ENCODE assay signal across 23 cellular contexts in the genomic region with DNA sequence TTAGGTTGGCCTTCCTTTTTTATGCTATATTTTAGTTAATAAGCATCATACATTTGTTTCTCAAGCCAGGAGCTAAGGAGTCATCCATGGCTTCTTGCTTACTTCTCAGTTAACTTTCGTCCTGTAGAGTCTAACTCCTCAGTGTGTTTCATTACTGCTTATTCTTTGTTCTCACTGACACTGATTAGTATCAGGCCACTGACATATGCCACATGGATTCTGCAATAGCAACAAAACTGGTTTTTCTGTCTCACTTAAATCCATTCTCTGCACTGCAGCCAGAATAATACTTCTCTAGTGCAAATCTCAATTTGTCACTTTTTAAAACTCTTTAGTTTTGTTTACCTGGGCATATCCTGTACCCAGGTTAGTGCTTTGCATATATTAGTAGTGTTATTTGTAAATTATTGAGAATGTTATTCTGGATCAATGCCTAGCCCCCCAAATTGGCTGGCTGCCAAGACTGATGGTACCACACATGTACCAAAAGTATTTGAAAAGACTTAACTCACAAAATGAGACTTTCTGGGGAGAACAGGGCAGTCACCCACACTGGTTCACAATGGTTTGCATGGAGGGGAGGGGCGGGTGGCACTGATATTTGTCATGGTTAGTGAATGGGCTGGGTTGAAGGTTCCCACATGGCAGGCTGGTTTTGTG.
DNase-seq lines count a peak whose midpoint lies in the region; ATAC-seq and TF ChIP-seq lines count a peak whose summit lies in the region.
"Had no signal": no experiment of that assay in that cellular context is flagged by ENCODE, and none has a peak within 500 bp of the region (broad histone marks: within the 10 kb centered on the region; RNA-seq: fewer than 3 reads in every experiment).

No MANE protein-coding gene starts in this region.

- H3K36me3 ChIP-seq in ascending aorta (no peaks in the 10 kb centered on the region), SJCRH30 (no peaks in the 10 kb centered on the region)
- H3K36me3 ChIP-seq: left ventricle myocardium inferior, transverse colon had no signal

- H3K4me1 Mint-ChIP-seq in CD4-positive, alpha-beta T cell (ENCODE audit: low read depth): peaks cover 81% of the 10 kb centered on the region
- H3K4me1 Mint-ChIP-seq in naive B cell: peaks cover 9 to 27% (median 20%) of the 10 kb centered on the region in 3 donors

- no peaks in the 10 kb centered on the region for H3K27me3 Mint-ChIP-seq in CD4-positive, alpha-beta T cell
- H3K27me3 Mint-ChIP-seq in naive B cell: no peaks in the 10 kb centered on the region
- H3K27me3 Mint-ChIP-seq: activated B cell treated with CpG ODN at 0.5 μM for 24 hours had no signal

- H3K4me3 ChIP-seq in ascending aorta (no peak overlapping the region), SJCRH30 (no peak overlapping the region)
- H3K4me3 ChIP-seq: left ventricle myocardium inferior, transverse colon had no signal

- H3K9me3 ChIP-seq in CD4-positive, alpha-beta T cell (ENCODE audit: control insufficient read depth, low read length): peaks cover 13% of the 10 kb centered on the region
- H3K9me3 ChIP-seq in ascending aorta: peaks cover 0 to 8% of the 10 kb centered on the region in 2 donors
- H3K9me3 ChIP-seq in SJCRH30 (replicated peaks): no peaks in the 10 kb centered on the region

- CTCF ChIA-PET in CD4-positive, alpha-beta T cell (lab: Charles Lee): no interaction called here
- CTCF ChIA-PET in GM10248 (lab: Yijun Ruan, JAX): interaction anchor here (0.8 kb wide), 1 partner anchor 14 kb away, joined by 3 read pairs; no protein-coding TSS in a partner anchor

- peak overlapping the region; percentile 2 for H3K27ac Mint-ChIP-seq in CD4-positive, alpha-beta T cell
- peak overlapping the region in 4 of 6 donors; percentile 13 to 68 (median 38) for H3K27ac Mint-ChIP-seq in naive B cell
- H3K27ac Mint-ChIP-seq: activated B cell treated with CpG ODN at 0.5 μM for 24 hours had no signal

- no peak for TF ChIP-seq CTCF in CD4-positive, alpha-beta T cell (IDR thresholded peaks at IDR 0.05)
- TF ChIP-seq CTCF in ascending aorta (IDR thresholded peaks at IDR 0.05) (no peak), GM10248 (IDR thresholded peaks at IDR 0.05; ENCODE audit: control extremely low read depth, extremely low read depth, low read depth, missing control alignments) (no peak)

- peaks cover 10% of the 10 kb centered on the region for H3K9me3 Mint-ChIP-seq in CD4-positive, alpha-beta T cell
- H3K9me3 Mint-ChIP-seq in naive B cell: peaks cover 4 to 30% (median 20%) of the 10 kb centered on the region in 7 donors

- H3K4me1 ChIP-seq in ascending aorta: peaks cover 0 to 3% of the 10 kb centered on the region in 2 donors
- no peaks in the 10 kb centered on the region for H3K4me1 ChIP-seq in SJCRH30
- H3K4me1 ChIP-seq: transverse colon had no signal

- peak; percentile 1 for DNase-seq in NCI-H748 (lab: John Stamatoyannopoulos, UW; ENCODE audit: unreplicated experiment)
- no peak for DNase-seq in NCI-H748 treated with DMSO at 0.1 percent for 48 hours (lab: John Stamatoyannopoulos, UW)
- DNase-seq in CD4-positive, alpha-beta T cell: no peak
- no peak for DNase-seq in ascending aorta (ENCODE audit: low spot score in 2 of 2)
- no peak for DNase-seq in naive B cell
- DNase-seq in SJCRH30: no peak
- no peak for DNase-seq in GM10248 (ENCODE audit: extremely low spot score)
- no peak for DNase-seq in OCI-M2 (lab: John Stamatoyannopoulos, UW; ENCODE audit: unreplicated experiment)
- DNase-seq: activated B cell treated with CpG ODN at 0.5 μM for 24 hours; activated CD4-positive, alpha-beta T cell treated with anti-CD3 and anti-CD28 coated beads, Interleukin-2, amount 50 U/mL, for 1 hour; activated naive CD4-positive, alpha-beta T cell treated with Interleukin-2 at 50 U/mL for 16 hours; activated T-cell treated with anti-CD3 and anti-CD28 coated beads, Interleukin-2, amount 50 U/mL, for 48 hours; CD8-positive, alpha-beta T cell; central memory CD4-positive, alpha-beta T cell; dermis blood vessel endothelial cell; IMR-90; left ventricle myocardium inferior; NCI-H1105 treated with DMSO at 0.1 percent for 48 hours; NCI-H2081 treated with DMSO at 0.1 percent for 48 hours; NCI-H446; nucleus accumbens; PC-3; transverse colon had no signal

- ATAC-seq in CD4-positive, alpha-beta T cell (ENCODE audit: poor library complexity): no peak
- ATAC-seq in naive B cell (ENCODE audit: low read depth in 2 of 2): no peak
- ATAC-seq: CD8-positive, alpha-beta T cell; PC-3 had no signal

- POLR2A ChIA-PET in CD4-positive, alpha-beta T cell (lab: Charles Lee): no interaction called here
- POLR2A ChIA-PET in GM10248 (lab: Yijun Ruan, JAX): no interaction called here

- H3K27ac ChIP-seq in CD4-positive, alpha-beta T cell (ENCODE audit: low read depth, low read length): no peak overlapping the region
- H3K27ac ChIP-seq in ascending aorta (peak overlapping the region; percentile 30 to 58), SJCRH30 (no peak overlapping the region)
- H3K27ac ChIP-seq: left ventricle myocardium inferior, transverse colon had no signal

- intact Hi-C loops in CD4-positive, alpha-beta T cell (cut with DNase I, micrococcal nuclease): no loop called here
- intact Hi-C loops in ascending aorta (cut with DNase I): loop anchor here (2.0 kb wide), 1 partner anchor 15 kb away; no protein-coding TSS in a partner anchor

- no peak overlapping the region for H3K4me3 Mint-ChIP-seq in CD4-positive, alpha-beta T cell
- no peak overlapping the region for H3K4me3 Mint-ChIP-seq in naive B cell
- H3K4me3 Mint-ChIP-seq: activated B cell treated with CpG ODN at 0.5 μM for 24 hours; CD8-positive, alpha-beta T cell had no signal

- no peaks in the 10 kb centered on the region for H3K27me3 ChIP-seq in CD4-positive, alpha-beta T cell (ENCODE audit: control insufficient read depth, insufficient read depth, low read length)
- no peaks in the 10 kb centered on the region for H3K27me3 ChIP-seq in ascending aorta
- H3K27me3 ChIP-seq in SJCRH30: no peaks in the 10 kb centered on the region
- H3K27me3 ChIP-seq: transverse colon had no signal

- H3K36me3 Mint-ChIP-seq in CD4-positive, alpha-beta T cell (ENCODE audit: low read depth): peaks cover 93% of the 10 kb centered on the region
- H3K36me3 Mint-ChIP-seq in naive B cell: peaks cover 29 to 46% of the 10 kb centered on the region in 2 donors

Comparison
In these comparisons a context has a peak if more than half of its experiments do, and no peak if none do; other contexts are left out.
1. H3K27ac ChIP-seq: peak in ascending aorta (2 of 2); none in CD4-positive, alpha-beta T cell (single experiment) and SJCRH30 (single experiment).